9 cellular contexts compared by ENCODE assay signal in the genomic region with DNA sequence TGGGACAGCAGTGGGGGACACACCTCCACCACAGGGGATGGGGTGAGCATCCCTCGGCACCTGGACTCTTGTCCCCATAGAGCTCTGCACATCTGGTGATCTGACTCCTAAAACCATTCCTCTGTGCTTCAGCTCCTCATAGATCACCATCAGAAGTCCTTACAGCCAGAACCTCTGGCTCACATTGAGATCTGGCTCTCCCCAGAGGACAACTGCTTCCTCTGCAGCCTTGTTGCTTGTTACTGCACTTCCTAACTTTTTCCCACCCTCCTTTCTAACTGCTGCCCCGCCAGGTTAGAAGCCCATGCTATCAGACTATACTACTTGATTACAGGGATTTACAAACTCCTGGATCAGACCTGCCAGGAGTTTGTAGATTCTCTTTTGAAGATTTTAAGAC.
A peak's percentile ranks its signal among the peaks of the same experiment; 100 is the strongest.
DNase-seq lines count a peak whose midpoint lies in the region; ATAC-seq, FAIRE-seq and TF ChIP-seq lines count a peak whose summit lies in the region.
"Had no signal": no experiment of that assay in that cellular context is flagged by ENCODE, and none has a peak within 500 bp of the region (broad histone marks: within the 10 kb centered on the region; RNA-seq: fewer than 3 reads in every experiment).

No MANE protein-coding gene starts in this region.

- FAIRE-seq in GM12878 (lab: Jason Lieb, UNC): no peak

- peak; percentile 56 for TF ChIP-seq RAD21 in GM12878 (IDR thresholded peaks at IDR 0.05; ENCODE audit: insufficient read depth, low read depth, low read length)

- intact Hi-C loops in GM12878 (cut with micrococcal nuclease; ENCODE audit: unreplicated experiment): no loop called here
- intact Hi-C loops in transverse colon (cut with DNase I; ENCODE audit: low total_unique reads): no loop called here

- no peak overlapping the region for H2AFZ ChIP-seq in GM12878 (ENCODE audit: control insufficient read depth, low read depth, low read length)

- TF ChIP-seq EP300 in GM12878 (IDR thresholded peaks at IDR 0.05; ENCODE audit: borderline replicate concordance in 1 of 2, control insufficient read depth in 1 of 2, low read depth in 2 of 2, low read length in 2 of 2) (no peak), transverse colon (IDR thresholded peaks at IDR 0.05; ENCODE audit: low read depth) (no peak)

- no peak overlapping the region for H3K9ac ChIP-seq in GM12878 (ENCODE audit: control insufficient read depth, insufficient read depth, low read length)

- H3K4me3 ChIP-seq in GM12878 (no peak overlapping the region), transverse colon (no peak overlapping the region)

- no peaks in the 10 kb centered on the region; a peak in 1 of 4 replicates for H3K36me3 ChIP-seq in GM12878 (ENCODE audit: control insufficient read depth in 2 of 2, insufficient read depth in 2 of 2, low read length in 1 of 2)
- no peaks in the 10 kb centered on the region for H3K36me3 ChIP-seq in transverse colon

- H3K4me1 ChIP-seq in GM12878 (ENCODE audit: control insufficient read depth, insufficient read depth, low read length) (peaks cover 3% of the 10 kb centered on the region; the same call in 1 of the 2 replicates), transverse colon (no peaks in the 10 kb centered on the region)

- no peak overlapping the region for H3K27ac ChIP-seq in GM12878 (ENCODE audit: control insufficient read depth, insufficient read depth)
- H3K27ac ChIP-seq in transverse colon: no peak overlapping the region

- POLR2A ChIA-PET in GM12878 (lab: Charles Lee): no interaction called here

- no peak for TF ChIP-seq POLR2A in GM12878 (IDR thresholded peaks at IDR 0.05; ENCODE audit: low read depth, low read length)
- TF ChIP-seq POLR2A in transverse colon (IDR thresholded peaks at IDR 0.05): no peak

- H4K20me1 ChIP-seq in GM12878 (ENCODE audit: control insufficient read depth, insufficient read depth): no peaks in the 10 kb centered on the region

- CTCF ChIA-PET in GM12878 (lab: Yijun Ruan, JAX): interaction anchor here (0.5 to 3.5 kb wide), 7 partner anchors 8 to 383 kb away, joined by 3 to 23 read pairs (median 3); no protein-coding TSS in a partner anchor

- SMC1A ChIA-PET in GM12878 (lab: Charles Lee; ENCODE audit: uncharacterized antibody, unreplicated experiment): interaction anchor here (0.9 to 3.3 kb wide), 6 partner anchors 8 to 22 kb away, joined by 3 to 18 read pairs (median 4); no protein-coding TSS in a partner anchor

- no peak overlapping the region for H3K4me2 ChIP-seq in GM12878 (ENCODE audit: control insufficient read depth, insufficient read depth)

- DNase-seq in COLO668 (lab: John Stamatoyannopoulos, UW; ENCODE audit: unreplicated experiment) (peak; percentile 5), KBM-7 (peak; percentile 46), GM12878 (ENCODE audit: low read depth, low spot score) (no peak), medulla oblongata (ENCODE audit: extremely low spot score) (peak; percentile 42), COLO829 (ENCODE audit: low spot score) (no peak), NCI-H2029 treated with DMSO at 0.1 percent for 48 hours (lab: John Stamatoyannopoulos, UW) (no peak), transverse colon (no peak)
- DNase-seq in NK-92 treated with Interleukin-12 subunit alpha and Interleukin-12 subunit beta, amount 100 ng/mL, for 24 hours (lab: John Stamatoyannopoulos, UW): no peak
- DNase-seq: left colon had no signal

- ATAC-seq in GM12878: no peak
- ATAC-seq: left colon had no signal

- TF ChIP-seq CTCF in GM12878 (IDR thresholded peaks at IDR 0.05 in 2 of 3, conservative IDR thresholded peaks at IDR 0.05 in 1 of 3; ENCODE audit: control insufficient read depth in 2 of 3, extremely low read depth in 1 of 3, insufficient read depth in 1 of 3, low read depth in 3 of 3, low read length in 3 of 3) (peak; percentile 19 to 39 (median 36); a peak in 3 of 6 replicates), transverse colon (IDR thresholded peaks at IDR 0.05) (no peak)

- H3K27me3 ChIP-seq in GM12878 (replicated peaks in 1 of 2; ENCODE audit: control insufficient read depth in 2 of 2, insufficient read depth in 2 of 2, low read length in 1 of 2): no peaks in the 10 kb centered on the region
- no peaks in the 10 kb centered on the region for H3K27me3 ChIP-seq in transverse colon

- no peaks in the 10 kb centered on the region for H3K79me2 ChIP-seq in GM12878 (ENCODE audit: control insufficient read depth, insufficient read depth, low read length)

- no peaks in the 10 kb centered on the region for H3K9me3 ChIP-seq in GM12878 (replicated peaks; ENCODE audit: control insufficient read depth, insufficient read depth, low read length)
- no peaks in the 10 kb centered on the region for H3K9me3 ChIP-seq in transverse colon

- in situ Hi-C loops in KBM-7 (cut with MboI; ENCODE audit: low pct_unique_long_range_greater_than_20kb, low sequenced_read_pairs) (no loop called here), GM12878 (cut with MboI) (no loop called here), transverse colon (cut with MboI; ENCODE audit: low pct_ligation_motif_present in 1 of 4, low pct_unique_long_range_greater_than_20kb in 1 of 4, low sequenced_read_pairs in 3 of 4) (no loop called here)

- 100% methylated on average over 2 of the region's 2 CpGs for WGBS in GM12878 (ENCODE audit: insufficient coverage, insufficient replicate concordance, low lambda C conversion rate, missing lambda C conversion rate)
- WGBS in transverse colon (ENCODE audit: low coverage in 1 of 2), 2 donors: 92% methylated on average over 2 of the region's 2 CpGs; no CpG with 5 or more reads in 1 of the 2 donors

- no TSS peak for BruUV-seq in GM12878 (replicated peaks; lab: Mats Ljungman, UMichigan)

- RAD21 ChIA-PET in GM12878 (lab: Charles Lee; ENCODE audit: unreplicated experiment): interaction anchor here (0.9 to 1.3 kb wide), 5 partner anchors 16 to 383 kb away, joined by 3 to 4 read pairs (median 4); no protein-coding TSS in a partner anchor

TF ChIP-seq in GM12878, 131 proteins besides CTCF, POLR2A, EP300 and RAD21:
- TF ChIP-seq SMC3 (IDR thresholded peaks at IDR 0.05; ENCODE audit: borderline replicate concordance, low read length) (peak; percentile 37; the same call in 1 of the 2 replicates), MTA2 (IDR thresholded peaks at IDR 0.05; ENCODE audit: low read depth) (no peak)
TF ChIP-seq in GM12878: peak in this region for 1.

Comparison
In these comparisons a context has a peak if more than half of its experiments do, and no peak if none do; other contexts are left out.
1. DNase-seq: peak in COLO668 (single experiment), KBM-7 (single experiment) and medulla oblongata (single experiment); none in GM12878 (single experiment), COLO829 (single experiment), NCI-H2029 treated with DMSO at 0.1 percent for 48 hours (single experiment), transverse colon (single experiment) and NK-92 treated with Interleukin-12 subunit alpha and Interleukin-12 subunit beta, amount 100 ng/mL, for 24 hours (single experiment).
2. CTCF ChIP-seq: peak in GM12878 (3 of 3); none in transverse colon (0 of 5).